8 cellular contexts compared by ENCODE assay signal in genomic region chr4:15779789-15780188, GRCh38. TPM values are rescaled to one million over a fixed set of nuclear protein-coding genes. Genes with fewer than 3 reads are reported as not detected.
DNase-seq lines count a peak whose midpoint lies in the region; ATAC-seq, FAIRE-seq and TF ChIP-seq lines count a peak whose summit lies in the region.

No MANE protein-coding gene starts in this region.

- no peaks in the 10 kb centered on the region for H3K9me3 ChIP-seq in KOPT-K1 (ENCODE audit: insufficient read depth, low read length, poor library complexity, severe bottlenecking)
- H3K9me3 ChIP-seq in MG63 = no peaks in the 10 kb centered on the region

- H3K4me1 Mint-ChIP-seq in CD14-positive monocyte = peaks cover 66% of the 10 kb centered on the region
- H3K4me1 Mint-ChIP-seq in natural killer cell treated with Interleukin-12 subunit alpha and Interleukin-12 subunit beta and Interleukin-15 and Interleukin-18, amount 100 ng/mL, for 72 hours (ENCODE audit: low read depth in 2 of 2) = peaks cover 69 to 70% of the 10 kb centered on the region in 2 donors

- peak overlapping the region; percentile 75 for H3K27ac ChIP-seq in KOPT-K1 (ENCODE audit: low read depth, low read length, poor library complexity, severe bottlenecking)
- peak overlapping the region; percentile 50 for H3K27ac ChIP-seq in caudate nucleus (ENCODE audit: low read depth, low read length)

- peak overlapping the region; percentile 95 to 98 for H3K4me3 Mint-ChIP-seq in CD14-positive monocyte
- peak overlapping the region; percentile 88 for H3K4me3 Mint-ChIP-seq in natural killer cell treated with Interleukin-12 subunit alpha and Interleukin-12 subunit beta and Interleukin-15 and Interleukin-18, amount 100 ng/mL, for 72 hours

- no peak overlapping the region; the same call in 1 of the 2 replicates for H3K4me3 ChIP-seq in MG63

- TF ChIP-seq POLR2A in H54 (IDR thresholded peaks at IDR 0.05; ENCODE audit: low read depth, low read length) = no peak

- intact Hi-C loops in CD14-positive monocyte (cut with micrococcal nuclease) = no loop called here

- peaks cover 7 to 16% (median 8%) of the 10 kb centered on the region in 3 donors for H3K27me3 Mint-ChIP-seq in CD14-positive monocyte (ENCODE audit: low read depth in 3 of 3)
- H3K27me3 Mint-ChIP-seq in natural killer cell treated with Interleukin-12 subunit alpha and Interleukin-12 subunit beta and Interleukin-15 and Interleukin-18, amount 100 ng/mL, for 72 hours = no peaks in the 10 kb centered on the region

- H3K27ac Mint-ChIP-seq in CD14-positive monocyte = peak overlapping the region; percentile 71 to 91 (median 85)
- peak overlapping the region; percentile 86 to 97 for H3K27ac Mint-ChIP-seq in natural killer cell treated with Interleukin-12 subunit alpha and Interleukin-12 subunit beta and Interleukin-15 and Interleukin-18, amount 100 ng/mL, for 72 hours

- H3K36me3 Mint-ChIP-seq in CD14-positive monocyte = peaks cover 8 to 20% of the 10 kb centered on the region in 2 donors
- H3K36me3 Mint-ChIP-seq in natural killer cell treated with Interleukin-12 subunit alpha and Interleukin-12 subunit beta and Interleukin-15 and Interleukin-18, amount 100 ng/mL, for 72 hours = peaks cover 37% of the 10 kb centered on the region

- TF ChIP-seq CTCF in CD14-positive monocyte (IDR thresholded peaks at IDR 0.05) = no peak

- peak in 1 of 2 donors; percentile 44 for ATAC-seq in natural killer cell treated with Interleukin-12 subunit alpha and Interleukin-12 subunit beta and Interleukin-15 and Interleukin-18, amount 100 ng/mL, for 72 hours

- no peaks in the 10 kb centered on the region for H3K27me3 ChIP-seq in MG63

- H3K9me3 Mint-ChIP-seq in CD14-positive monocyte = peaks cover 0 to 2% (median 0%) of the 10 kb centered on the region in 7 donors
- H3K9me3 Mint-ChIP-seq in natural killer cell treated with Interleukin-12 subunit alpha and Interleukin-12 subunit beta and Interleukin-15 and Interleukin-18, amount 100 ng/mL, for 72 hours = peaks cover 4% of the 10 kb centered on the region

- DNase-seq in CD14-positive monocyte (ENCODE audit: low spot score) (no peak), caudate nucleus (lab: John Stamatoyannopoulos, UW) (no peak), H54 (ENCODE audit: insufficient read length, low spot score) (no peak), GM19240 (ENCODE audit: insufficient read length, low spot score) (no peak), NCI-H2081 treated with DMSO at 0.1 percent for 48 hours (lab: John Stamatoyannopoulos, UW) (no peak), MG63 (no peak)
- DNase-seq in natural killer cell treated with Interleukin-12 subunit alpha and Interleukin-12 subunit beta and Interleukin-15 and Interleukin-18, amount 100 ng/mL, for 72 hours (ENCODE audit: low spot score) = no peak

- FAIRE-seq in H54 (lab: Jason Lieb, UNC) = no peak

- H3K36me3 ChIP-seq in KOPT-K1 (ENCODE audit: insufficient read depth, low read length) = peaks cover 41% of the 10 kb centered on the region
- no peaks in the 10 kb centered on the region for H3K36me3 ChIP-seq in MG63

RNA-seq across cellular contexts. Expression of gene CD38, which starts 1.7 kb away (rescaled TPM):
- 1 to 10 TPM; 2.3 to 3.0 TPM for polyA plus RNA-seq in CD14-positive monocyte
- 100 to 1,000 TPM in 1 of 2 donors, 10 to 100 TPM in 1; 94.7 to 179 TPM for total RNA-seq in natural killer cell treated with Interleukin-12 subunit alpha and Interleukin-12 subunit beta and Interleukin-15 and Interleukin-18, amount 100 ng/mL, for 72 hours
- total RNA-seq in MG63 (2014; rRNA removed; shearing (Covaris generic); ENCODE audit: low replicate concordance) = not detected in 2 replicates

Comparison
In these comparisons a context has a peak if more than half of its experiments do, and no peak if none do; other contexts are left out.
1. RNA of gene CD38, which starts 1.7 kb away (total RNA-seq): 94.7 to 179 TPM in natural killer cell treated with Interleukin-12 subunit alpha and Interleukin-12 subunit beta and Interleukin-15 and Interleukin-18, amount 100 ng/mL, for 72 hours; not detected in MG63; every median in the first group is over 10 times any median in the second.